In the genomic region with DNA sequence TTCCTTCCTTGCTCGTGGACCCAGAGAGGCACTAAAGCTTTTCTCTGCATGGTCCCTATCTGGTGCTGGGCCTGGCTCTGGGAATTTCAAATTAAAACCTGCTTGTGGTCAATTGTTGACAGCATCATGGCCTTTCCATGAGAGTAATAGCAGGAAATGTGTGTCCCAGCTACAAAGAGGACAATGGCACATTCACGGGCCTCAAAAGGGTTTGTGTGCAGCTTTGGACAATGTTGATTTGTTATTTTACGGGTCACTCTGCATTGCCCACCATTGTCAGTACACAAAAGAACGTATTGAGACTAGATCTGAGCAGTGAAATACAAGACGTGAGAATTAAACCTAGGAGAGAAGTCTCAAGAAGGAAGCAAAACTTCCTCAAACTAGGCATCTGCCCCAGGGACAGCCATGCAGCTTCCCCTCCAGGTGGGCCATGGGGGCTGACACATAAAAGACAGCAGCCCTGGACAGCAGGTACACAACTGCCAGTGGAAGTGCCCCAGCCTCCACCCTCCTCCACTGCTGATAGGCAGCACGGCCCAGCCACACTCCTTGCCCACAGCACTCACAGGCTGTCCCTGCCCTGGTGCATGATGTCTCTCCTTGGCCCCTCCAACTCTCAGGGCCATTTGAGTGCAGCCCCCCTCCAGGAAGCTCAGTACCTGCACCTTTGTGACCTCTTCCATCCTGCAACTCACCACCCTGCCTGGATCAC, we compare ENCODE assay signal across 21 cellular contexts. TPM values are rescaled to one million over a fixed set of nuclear protein-coding genes. Genes with fewer than 3 reads are reported as not detected.
DNase-seq lines count a peak whose midpoint lies in the region; ATAC-seq, FAIRE-seq and TF ChIP-seq lines count a peak whose summit lies in the region.
"Had no signal": no experiment of that assay in that cellular context is flagged by ENCODE, and none has a peak within 500 bp of the region (broad histone marks: within the 10 kb centered on the region; RNA-seq: fewer than 3 reads in every experiment).

No MANE protein-coding gene starts in this region.

- intact Hi-C loops in sciatic nerve (cut with DNase I) (no loop called here), left ventricle myocardium inferior (cut with micrococcal nuclease) (no loop called here)

- no peaks in the 10 kb centered on the region for H3K9me3 ChIP-seq in left ventricle myocardium inferior (replicated peaks)
- H3K9me3 ChIP-seq in effector memory CD4-positive, alpha-beta T cell (ENCODE audit: control insufficient read depth, low read length) = no peaks in the 10 kb centered on the region
- H3K9me3 ChIP-seq: BE2C, SJCRH30 had no signal

- TF ChIP-seq CTCF in left ventricle myocardium inferior (IDR thresholded peaks at IDR 0.05; ENCODE audit: borderline replicate concordance) = no peak

- H3K27ac ChIP-seq in angular gyrus (ENCODE audit: low read depth, low read length) (peak overlapping the region; percentile 71), left ventricle myocardium inferior (replicated peaks) (no peak overlapping the region)
- no peak overlapping the region for H3K27ac ChIP-seq in effector memory CD4-positive, alpha-beta T cell (ENCODE audit: insufficient read depth, low read length, poor library complexity, severe bottlenecking)
- H3K27ac ChIP-seq: SJCRH30 had no signal

- DNase-seq in frontal cortex (ENCODE audit: low spot score in 2 of 2) (peak in 1 of 2 donors; percentile 49), midbrain (lab: John Stamatoyannopoulos, UW) (peak; percentile 71), sciatic nerve (ENCODE audit: low spot score) (no peak), SKM-1 (lab: John Stamatoyannopoulos, UW; ENCODE audit: unreplicated experiment) (no peak), left ventricle myocardium inferior (no peak)
- DNase-seq in activated naive CD4-positive, alpha-beta T cell treated with anti-CD3 and anti-CD28 coated beads, Interleukin-2, amount 50 U/mL, for 16 hours = no peak
- DNase-seq in effector memory CD4-positive, alpha-beta T cell = no peak
- DNase-seq: ACHN; BE2C; CD8-positive, alpha-beta memory T cell; DMS 273 treated with DMSO at 0.1 percent for 48 hours; MM.1S; NCI-H1105; NCI-H187; NCI-H524 treated with DMSO at 0.1 percent for 48 hours; RPMI8226; SJCRH30 had no signal

- ATAC-seq in sciatic nerve = peak; percentile 10
- ATAC-seq: HepG2 had no signal

- peak; percentile 34 for FAIRE-seq in frontal cortex (lab: Jason Lieb, UNC)
- FAIRE-seq: H54, HepG2 had no signal

- H3K4me1 ChIP-seq in left ventricle myocardium inferior = no peaks in the 10 kb centered on the region
- no peaks in the 10 kb centered on the region for H3K4me1 ChIP-seq in effector memory CD4-positive, alpha-beta T cell (ENCODE audit: control insufficient read depth, insufficient read depth, low read length, poor library complexity, severe bottlenecking)
- H3K4me1 ChIP-seq: BE2C had no signal

- no peaks in the 10 kb centered on the region for H3K27me3 ChIP-seq in left ventricle myocardium inferior (ENCODE audit: low read depth)
- H3K27me3 ChIP-seq in effector memory CD4-positive, alpha-beta T cell (replicated peaks; ENCODE audit: control insufficient read depth, insufficient read depth, low read length, poor library complexity, severe bottlenecking) = no peaks in the 10 kb centered on the region
- H3K27me3 ChIP-seq: BE2C, SJCRH30 had no signal

- H3K4me3 ChIP-seq in left ventricle myocardium inferior = no peak overlapping the region
- H3K4me3 ChIP-seq in effector memory CD4-positive, alpha-beta T cell (ENCODE audit: insufficient read depth, low read depth, low read length, poor library complexity, severe bottlenecking) = no peak overlapping the region
- H3K4me3 ChIP-seq: SJCRH30 had no signal

- no peaks in the 10 kb centered on the region for H3K36me3 ChIP-seq in left ventricle myocardium inferior
- H3K36me3 ChIP-seq in effector memory CD4-positive, alpha-beta T cell (ENCODE audit: control insufficient read depth, insufficient read depth, low read length) = no peaks in the 10 kb centered on the region
- H3K36me3 ChIP-seq: BE2C, SJCRH30 had no signal

RNA-seq across cellular contexts. Expression of gene LTF, which starts 15.9 kb away (rescaled TPM):
- total RNA-seq in frontal cortex = 0.41 TPM
- total RNA-seq in sciatic nerve = 11.3 TPM
- total RNA-seq in left ventricle myocardium inferior = 2.7 TPM
- total RNA-seq: CD8-positive, alpha-beta memory T cell; HepG2; OCI-LY7; SJCRH30 had no signal

RNA-seq across cellular contexts. Expression of gene RTP3, which starts 17.1 kb away (rescaled TPM):
- not detected for total RNA-seq in frontal cortex
- not detected for total RNA-seq in sciatic nerve
- total RNA-seq in left ventricle myocardium inferior = not detected
- total RNA-seq: CD8-positive, alpha-beta memory T cell; SJCRH30 had no signal
